Comparison of ENCODE assay signal across 31 cellular contexts in the genomic region with DNA sequence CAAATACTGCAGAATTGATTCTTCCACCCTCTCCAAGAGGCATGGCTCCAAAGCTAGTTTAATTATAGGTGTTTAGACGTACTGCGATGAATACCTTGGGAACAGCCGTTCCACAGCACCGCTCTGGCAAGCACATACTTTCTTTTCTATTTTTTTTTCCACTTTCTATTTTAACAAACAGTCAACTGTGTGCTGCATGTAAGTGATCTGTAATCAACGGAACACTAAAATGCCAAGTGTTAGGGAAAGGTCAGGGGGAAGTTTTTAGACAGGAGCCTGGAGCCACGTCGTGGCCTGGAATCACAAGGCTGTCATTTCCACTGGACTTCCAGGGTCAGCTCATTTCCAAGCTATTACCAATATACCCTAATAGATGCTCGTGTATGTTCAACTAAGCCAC.
"Had no signal": no experiment of that assay in that cellular context is flagged by ENCODE, and none has a peak within 500 bp of the region (broad histone marks: within the 10 kb centered on the region; RNA-seq: fewer than 3 reads in every experiment).

No MANE protein-coding gene starts in this region.

- DNase-seq: activated B cell treated with CpG ODN at 0.5 μM for 24 hours; activated CD4-positive, alpha-beta memory T cell treated with anti-CD3 and anti-CD28 coated beads for 36 hours; activated CD4-positive, alpha-beta T cell treated with anti-CD3 and anti-CD28 coated beads for 4 hours; activated CD4-positive, alpha-beta T cell treated with anti-CD3 and anti-CD28 coated beads, Interleukin-2, amount 10 ng/mL, durations not matched to agents 24 days and 14 days; activated CD4-positive, alpha-beta T cell treated with anti-CD3 and anti-CD28 coated beads, Interleukin-2, amount 50 U/mL, for 1 hour; activated CD4-positive, alpha-beta T cell treated with anti-CD3 and anti-CD28 coated beads, Interleukin-2, amount 50 U/mL, for 4 hours; activated CD4-positive, CD25-positive, alpha-beta regulatory T cell treated with anti-CD3 and anti-CD28 coated beads, Interleukin-2, amount 50 U/mL, for 72 hours; activated CD8-positive, alpha-beta memory T cell treated with anti-CD3 and anti-CD28 coated beads, Interleukin-2, amount 50 U/mL, for 4 hours; activated CD8-positive, alpha-beta T cell treated with anti-CD3 and anti-CD28 coated beads for 36 hours; activated effector memory CD4-positive, alpha-beta T cell treated with anti-CD3 and anti-CD28 coated beads, Interleukin-2, amount 50 U/mL, for 16 hours; activated gamma-delta T cell treated with Interleukin-2 at 50 U/mL for 16 hours; activated naive CD4-positive, alpha-beta T cell; activated naive CD4-positive, alpha-beta T cell treated with anti-CD3 and anti-CD28 coated beads for 36 hours; activated naive CD4-positive, alpha-beta T cell treated with anti-CD3 and anti-CD28 coated beads, Interleukin-2, amount 50 U/mL, for 16 hours; activated naive CD8-positive, alpha-beta T cell treated with anti-CD3 and anti-CD28 coated beads for 36 hours; activated T-cell treated with anti-CD3 and anti-CD28 coated beads for 4 hours; activated T-cell treated with anti-CD3 and anti-CD28 coated beads, Interleukin-2, amount 50 U/mL, for 1 hour; activated T-cell treated with anti-CD3 and anti-CD28 coated beads, Interleukin-2, amount 50 U/mL, for 4 hours; activated T-cell treated with anti-CD3 and anti-CD28 coated beads, Interleukin-2, amount 50 U/mL, for 72 hours; adrenal gland; amniotic stem cell; aorta; body of pancreas; cerebellar nuclear complex; T-helper 2 cell; T-helper 9 cell had no signal

- H3K9me3 Mint-ChIP-seq: activated B cell treated with CpG ODN at 0.5 μM for 24 hours; activated CD4-positive, alpha-beta T cell treated with anti-CD3 and anti-CD28 coated beads, Interleukin-2, amount 10 ng/mL, durations not matched to agents 24 days and 14 days; activated naive CD4-positive, alpha-beta T cell treated with anti-CD3 and anti-CD28 coated beads for 36 hours; activated naive CD8-positive, alpha-beta T cell treated with anti-CD3 and anti-CD28 coated beads for 36 hours; activated T-cell treated with anti-CD3 and anti-CD28 coated beads, Interleukin-2, amount 50 U/mL, for 4 hours; activated T-helper 1 cell treated with anti-CD3 and anti-CD28 coated beads, Interleukin-12 subunit alpha, Interleukin-12 subunit beta, Interleukin-2, Interleukin-4 antibody, amounts not matched to agents 30 ng/mL and 10 ng/mL and 1 ng/mL, durations not matched to agents 14 hours and 24 hours and 36 hours; activated T-helper 17 cell treated with anti-CD3 and anti-CD28 coated beads, Interleukin-2, amount 50 U/mL, for 72 hours; T-helper 2 cell treated with Interferon-gamma antibody and Interleukin-4, amounts not matched to agents 5 μg/mL and 100 μg/mL, for 36 hours had no signal

- ATAC-seq: activated CD8-positive, alpha-beta T cell treated with anti-CD3 and anti-CD28 coated beads for 36 hours; activated naive CD4-positive, alpha-beta T cell treated with anti-CD3 and anti-CD28 coated beads, Interleukin-2, amount 50 U/mL, for 72 hours; activated T-cell treated with anti-CD3 and anti-CD28 coated beads, Interleukin-2, amount 50 U/mL, for 4 hours; activated T-cell treated with anti-CD3 and anti-CD28 coated beads, Interleukin-2, amount 50 U/mL, for 72 hours; activated T-helper 17 cell treated with anti-CD3 and anti-CD28 coated beads, Interleukin-2, amount 50 U/mL, for 72 hours; body of pancreas had no signal

- H3K4me1 Mint-ChIP-seq: activated B cell treated with CpG ODN at 0.5 μM for 24 hours; activated CD4-positive, alpha-beta T cell treated with anti-CD3 and anti-CD28 coated beads, Interleukin-2, amount 10 ng/mL, durations not matched to agents 24 days and 14 days; activated naive CD8-positive, alpha-beta T cell treated with anti-CD3 and anti-CD28 coated beads for 36 hours; activated T-helper 17 cell treated with anti-CD3 and anti-CD28 coated beads, Interleukin-2, amount 50 U/mL, for 72 hours; central memory CD8-positive, alpha-beta T cell had no signal

- H3K4me3 Mint-ChIP-seq: activated B cell treated with CpG ODN at 0.5 μM for 24 hours; activated CD4-positive, alpha-beta memory T cell treated with anti-CD3 and anti-CD28 coated beads for 36 hours; activated CD4-positive, alpha-beta T cell treated with anti-CD3 and anti-CD28 coated beads, Interleukin-2, amount 10 ng/mL, durations not matched to agents 24 days and 14 days; activated CD8-positive, alpha-beta T cell treated with anti-CD3 and anti-CD28 coated beads for 36 hours; activated naive CD4-positive, alpha-beta T cell treated with anti-CD3 and anti-CD28 coated beads for 36 hours; activated naive CD8-positive, alpha-beta T cell treated with anti-CD3 and anti-CD28 coated beads for 36 hours; activated T-cell treated with anti-CD3 and anti-CD28 coated beads, Interleukin-2, amount 50 U/mL, for 4 hours; activated T-cell treated with anti-CD3 and anti-CD28 coated beads, Interleukin-2, amount 50 U/mL, for 72 hours; activated T-helper 1 cell treated with anti-CD3 and anti-CD28 coated beads, Interleukin-12 subunit alpha, Interleukin-12 subunit beta, Interleukin-2, Interleukin-4 antibody, amounts not matched to agents 30 ng/mL and 10 ng/mL and 1 ng/mL, durations not matched to agents 14 hours and 24 hours and 36 hours; activated T-helper 17 cell treated with anti-CD3 and anti-CD28 coated beads, Interleukin-2, amount 50 U/mL, for 72 hours; central memory CD8-positive, alpha-beta T cell; T-helper 2 cell treated with Interferon-gamma antibody and Interleukin-4, amounts not matched to agents 5 μg/mL and 100 μg/mL, for 36 hours had no signal

- H3K27ac Mint-ChIP-seq: activated B cell treated with CpG ODN at 0.5 μM for 24 hours; activated CD4-positive, alpha-beta memory T cell treated with anti-CD3 and anti-CD28 coated beads for 36 hours; activated CD4-positive, alpha-beta T cell treated with anti-CD3 and anti-CD28 coated beads, Interleukin-2, amount 10 ng/mL, durations not matched to agents 24 days and 14 days; activated CD8-positive, alpha-beta T cell treated with anti-CD3 and anti-CD28 coated beads for 36 hours; activated naive CD4-positive, alpha-beta T cell treated with anti-CD3 and anti-CD28 coated beads for 36 hours; activated naive CD4-positive, alpha-beta T cell treated with anti-CD3 and anti-CD28 coated beads, Interleukin-2, amount 50 U/mL, for 72 hours; activated naive CD8-positive, alpha-beta T cell treated with anti-CD3 and anti-CD28 coated beads for 36 hours; activated T-cell treated with anti-CD3 and anti-CD28 coated beads, Interleukin-2, amount 50 U/mL, for 72 hours; activated T-helper 1 cell treated with anti-CD3 and anti-CD28 coated beads, Interleukin-12 subunit alpha, Interleukin-12 subunit beta, Interleukin-2, Interleukin-4 antibody, amounts not matched to agents 30 ng/mL and 10 ng/mL and 1 ng/mL, durations not matched to agents 14 hours and 24 hours and 36 hours; activated T-helper 17 cell treated with anti-CD3 and anti-CD28 coated beads, Interleukin-2, amount 50 U/mL, for 72 hours; T-helper 2 cell treated with Interferon-gamma antibody and Interleukin-4, amounts not matched to agents 5 μg/mL and 100 μg/mL, for 36 hours had no signal

- H3K36me3 Mint-ChIP-seq: activated CD4-positive, alpha-beta memory T cell treated with anti-CD3 and anti-CD28 coated beads for 36 hours; activated naive CD8-positive, alpha-beta T cell treated with anti-CD3 and anti-CD28 coated beads for 36 hours had no signal

- H3K27me3 Mint-ChIP-seq: activated B cell treated with CpG ODN at 0.5 μM for 24 hours; activated CD4-positive, alpha-beta memory T cell treated with anti-CD3 and anti-CD28 coated beads for 36 hours; activated CD4-positive, alpha-beta T cell treated with anti-CD3 and anti-CD28 coated beads, Interleukin-2, amount 10 ng/mL, durations not matched to agents 24 days and 14 days; central memory CD8-positive, alpha-beta T cell had no signal
